In the genomic region with DNA sequence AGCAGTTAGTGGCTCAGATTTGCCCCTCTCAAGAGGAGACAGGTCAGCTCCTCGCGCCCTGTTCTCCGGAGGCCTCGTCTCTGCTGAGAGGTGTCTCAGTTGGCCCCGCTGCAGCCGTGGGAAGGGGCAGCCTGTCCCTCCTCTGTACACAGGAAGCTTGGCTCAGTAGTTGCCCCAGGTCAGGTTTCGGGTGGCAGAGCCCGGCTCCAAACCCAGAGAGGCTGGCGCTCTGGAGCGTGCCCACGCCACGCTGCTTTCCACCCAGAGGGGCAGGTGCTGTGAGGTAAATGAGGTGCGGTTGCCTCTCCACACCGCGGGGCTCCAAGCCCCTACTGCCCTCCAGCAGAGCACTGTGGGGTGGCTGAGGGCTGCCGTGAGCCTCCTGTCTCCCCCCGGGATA, we compare ENCODE assay signal across 1 cellular context.
TF ChIP-seq lines count a peak whose summit lies in the region.

No MANE protein-coding gene starts in this region.

TF ChIP-seq in HCT116, 20 proteins besides CTCF, POLR2A, EP300 and RAD21:
- TF ChIP-seq CEBPB (IDR thresholded peaks at IDR 0.05; ENCODE audit: low read depth) = no peak
- no peak for TF ChIP-seq ZNF274 (IDR thresholded peaks at IDR 0.05; ENCODE audit: low read depth, low read length)
- TF ChIP-seq, protein P1, sequence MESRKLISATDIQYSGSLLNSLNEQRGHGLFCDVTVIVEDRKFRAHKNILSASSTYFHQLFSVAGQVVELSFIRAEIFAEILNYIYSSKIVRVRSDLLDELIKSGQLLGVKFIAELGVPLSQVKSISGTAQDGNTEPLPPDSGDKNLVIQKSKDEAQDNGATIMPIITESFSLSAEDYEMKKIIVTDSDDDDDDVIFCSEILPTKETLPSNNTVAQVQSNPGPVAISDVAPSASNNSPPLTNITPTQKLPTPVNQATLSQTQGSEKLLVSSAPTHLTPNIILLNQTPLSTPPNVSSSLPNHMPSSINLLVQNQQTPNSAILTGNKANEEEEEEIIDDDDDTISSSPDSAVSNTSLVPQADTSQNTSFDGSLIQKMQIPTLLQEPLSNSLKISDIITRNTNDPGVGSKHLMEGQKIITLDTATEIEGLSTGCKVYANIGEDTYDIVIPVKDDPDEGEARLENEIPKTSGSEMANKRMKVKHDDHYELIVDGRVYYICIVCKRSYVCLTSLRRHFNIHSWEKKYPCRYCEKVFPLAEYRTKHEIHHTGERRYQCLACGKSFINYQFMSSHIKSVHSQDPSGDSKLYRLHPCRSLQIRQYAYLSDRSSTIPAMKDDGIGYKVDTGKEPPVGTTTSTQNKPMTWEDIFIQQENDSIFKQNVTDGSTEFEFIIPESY (IDR thresholded peaks at IDR 0.05; ENCODE audit: extremely low read depth, insufficient replicate concordance, low read length) = no peak
- TF ChIP-seq, protein P2, sequence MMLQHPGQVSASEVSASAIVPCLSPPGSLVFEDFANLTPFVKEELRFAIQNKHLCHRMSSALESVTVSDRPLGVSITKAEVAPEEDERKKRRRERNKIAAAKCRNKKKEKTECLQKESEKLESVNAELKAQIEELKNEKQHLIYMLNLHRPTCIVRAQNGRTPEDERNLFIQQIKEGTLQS (IDR thresholded peaks at IDR 0.05) = no peak
